8 cellular contexts compared by ENCODE assay signal in genomic region chr1:202805886-202806511, GRCh38. TPM values are rescaled to one million over a fixed set of nuclear protein-coding genes. Genes with fewer than 3 reads are reported as not detected.
DNase-seq lines count a peak whose midpoint lies in the region; ATAC-seq and TF ChIP-seq lines count a peak whose summit lies in the region.

No MANE protein-coding gene starts in this region.

- no peaks in the 10 kb centered on the region for H3K27me3 ChIP-seq in HCT116 (ENCODE audit: insufficient read depth, low read length)
- H3K27me3 ChIP-seq in iPS-15b (ENCODE audit: control insufficient read depth, insufficient read depth, low read length) = peaks cover 11% of the 10 kb centered on the region

- H3K4me1 Mint-ChIP-seq in activated naive CD4-positive, alpha-beta T cell treated with anti-CD3 and anti-CD28 coated beads for 36 hours (ENCODE audit: low read depth) = peaks cover 67% of the 10 kb centered on the region
- peaks cover 31 to 63% of the 10 kb centered on the region in 2 donors for H3K4me1 Mint-ChIP-seq in stimulated activated naive B cell treated with anti-CD40 and anti-IgM and Interleukin-4, amounts not matched to agents 10 μg/mL and 1 μg/mL and 100 μg/mL, for 72 hours

- H3K4me3 ChIP-seq in AG04449 (ENCODE audit: low read depth, low read length) = peak overlapping the region; percentile 90
- H3K4me3 ChIP-seq in HCT116 (replicated peaks in 1 of 2; ENCODE audit: low read depth in 1 of 2, low read length in 2 of 2) = no peak overlapping the region
- H3K4me3 ChIP-seq in iPS-15b (ENCODE audit: low read depth, low read length) = peak overlapping the region; percentile 95
- no peak overlapping the region for H3K4me3 ChIP-seq in OCI-LY7 (ENCODE audit: low read depth, low read length, poor library complexity, severe bottlenecking)

- POLR2A ChIA-PET in AG04449 (lab: Yijun Ruan, JAX) = interaction anchor here (0.5 kb wide), 1 partner anchor 83 kb away, joined by 3 read pairs; no protein-coding TSS in a partner anchor
- POLR2A ChIA-PET in HCT116 (lab: Charles Lee) = no interaction called here
- POLR2A ChIA-PET in OCI-LY7 (lab: Charles Lee) = no interaction called here

- intact Hi-C loops in HCT116 (cut with micrococcal nuclease) = no loop called here
- intact Hi-C loops in activated naive CD4-positive, alpha-beta T cell treated with anti-CD3 and anti-CD28 coated beads for 36 hours (cut with micrococcal nuclease) = loop anchor here (1.0 to 10.0 kb wide), 7 partner anchors 47 to 644 kb away; partner anchors contain the start of genes PPP1R12B, PTPN7, RABIF and TMEM183A
- intact Hi-C loops in OCI-LY7 (cut with micrococcal nuclease; ENCODE audit: unreplicated experiment) = no loop called here

- no peaks in the 10 kb centered on the region for H3K9me3 Mint-ChIP-seq in activated naive CD4-positive, alpha-beta T cell treated with anti-CD3 and anti-CD28 coated beads for 36 hours
- no peaks in the 10 kb centered on the region for H3K9me3 Mint-ChIP-seq in stimulated activated naive B cell treated with anti-CD40 and anti-IgM and Interleukin-4, amounts not matched to agents 10 μg/mL and 1 μg/mL and 100 μg/mL, for 72 hours

- BruUV-seq in HCT116 (replicated peaks; lab: Mats Ljungman, UMichigan) (TSS peak; percentile 34), OCI-LY7 (replicated peaks; lab: Mats Ljungman, UMichigan) (no TSS peak)

- H3K36me3 Mint-ChIP-seq in activated naive CD4-positive, alpha-beta T cell treated with anti-CD3 and anti-CD28 coated beads for 36 hours (ENCODE audit: low read depth) = peaks cover 4% of the 10 kb centered on the region
- no peaks in the 10 kb centered on the region for H3K36me3 Mint-ChIP-seq in stimulated activated naive B cell treated with anti-CD40 and anti-IgM and Interleukin-4, amounts not matched to agents 10 μg/mL and 1 μg/mL and 100 μg/mL, for 72 hours

- no peak overlapping the region for H2AFZ ChIP-seq in HCT116 (ENCODE audit: low read depth, low read length, poor library complexity, severe bottlenecking)
- H2AFZ ChIP-seq in OCI-LY7 (ENCODE audit: low read length) = no peak overlapping the region

- no peaks in the 10 kb centered on the region for H3K9me3 ChIP-seq in HCT116 (ENCODE audit: control insufficient read depth in 1 of 2, insufficient read depth in 1 of 2, low read depth in 1 of 2, low read length in 2 of 2)
- no peaks in the 10 kb centered on the region for H3K9me3 ChIP-seq in iPS-15b (ENCODE audit: control insufficient read depth, insufficient read depth, low read length)
- no peaks in the 10 kb centered on the region for H3K9me3 ChIP-seq in OCI-LY7 (ENCODE audit: low read length)

- no peaks in the 10 kb centered on the region for H3K9me2 ChIP-seq in HCT116 (ENCODE audit: insufficient read depth)
- no peaks in the 10 kb centered on the region for H3K9me2 ChIP-seq in OCI-LY7 (ENCODE audit: insufficient read depth, low read length)

- H3K9ac ChIP-seq in HCT116 (ENCODE audit: low read length) (no peak overlapping the region), iPS-15b (ENCODE audit: low read depth, low read length) (peak overlapping the region; percentile 96)

- no peak for TF ChIP-seq CTCF in AG04449 (IDR thresholded peaks at IDR 0.05; ENCODE audit: insufficient read depth, low read length, missing control alignments)
- TF ChIP-seq CTCF in HCT116 (IDR thresholded peaks at IDR 0.05 in 2 of 3, conservative IDR thresholded peaks at IDR 0.05 in 1 of 3; ENCODE audit: borderline replicate concordance in 1 of 3, insufficient read depth in 1 of 3, low read depth in 2 of 3, low read length in 2 of 3) = no peak
- no peak for TF ChIP-seq CTCF in OCI-LY7 (conservative IDR thresholded peaks at IDR 0.05; ENCODE audit: low read length)

- TF ChIP-seq RAD21 in HCT116 (IDR thresholded peaks at IDR 0.05; ENCODE audit: low read depth) = no peak

- TF ChIP-seq POLR2A in HCT116 (IDR thresholded peaks at IDR 0.05; ENCODE audit: borderline replicate concordance, extremely low read depth, insufficient read depth, insufficient read length) = no peak

- H3K4me2 ChIP-seq in HCT116 (ENCODE audit: low read length) (peak overlapping the region; percentile 91; the same call in 1 of the 2 replicates), OCI-LY7 (ENCODE audit: low read length) (no peak overlapping the region)

- H3K36me3 ChIP-seq in HCT116 (ENCODE audit: control insufficient read depth in 1 of 2, insufficient read depth in 2 of 2, low read length in 2 of 2) (no peaks in the 10 kb centered on the region), iPS-15b (ENCODE audit: control insufficient read depth, insufficient read depth, low read length) (no peaks in the 10 kb centered on the region), OCI-LY7 (ENCODE audit: insufficient read depth, low read length) (no peaks in the 10 kb centered on the region)

- no peak for ATAC-seq in HCT116
- ATAC-seq in stimulated activated naive B cell treated with anti-CD40 and anti-IgM and Interleukin-4, amounts not matched to agents 10 μg/mL and 1 μg/mL and 100 μg/mL, for 72 hours (replicated peaks) = peak; percentile 27 to 30

- no peaks in the 10 kb centered on the region for H4K20me1 ChIP-seq in HCT116 (ENCODE audit: insufficient read depth)
- no peaks in the 10 kb centered on the region for H4K20me1 ChIP-seq in OCI-LY7 (ENCODE audit: insufficient read depth, low read length)

- H3K79me2 ChIP-seq in HCT116 (ENCODE audit: insufficient read depth, low read length) (peaks cover 40% of the 10 kb centered on the region), OCI-LY7 (ENCODE audit: insufficient read depth, low read depth, low read length) (no peaks in the 10 kb centered on the region)

- RAD21 ChIA-PET in HCT116 (lab: Charles Lee; ENCODE audit: low non-redundant PET in 1 of 2, low total read pairs in 2 of 2, uncharacterized antibody in 2 of 2, unreplicated experiment in 2 of 2) = no interaction called here

- H3K27me3 Mint-ChIP-seq in activated naive CD4-positive, alpha-beta T cell treated with anti-CD3 and anti-CD28 coated beads for 36 hours (ENCODE audit: low read depth) = no peaks in the 10 kb centered on the region
- H3K27me3 Mint-ChIP-seq in stimulated activated naive B cell treated with anti-CD40 and anti-IgM and Interleukin-4, amounts not matched to agents 10 μg/mL and 1 μg/mL and 100 μg/mL, for 72 hours = no peaks in the 10 kb centered on the region

- DNase-seq in AG04449 (ENCODE audit: low read depth, low spot score) (no peak), HCT116 (ENCODE audit: low read depth, low spot score) (no peak), NCI-H2171 (lab: John Stamatoyannopoulos, UW) (no peak), mesenteric fat pad (ENCODE audit: low spot score) (no peak), OCI-LY7 (ENCODE audit: low spot score) (no peak)
- peak; percentile 52 for DNase-seq in activated naive CD4-positive, alpha-beta T cell treated with anti-CD3 and anti-CD28 coated beads for 36 hours
- no peak for DNase-seq in stimulated activated naive B cell treated with anti-CD40 and anti-IgM and Interleukin-4, amounts not matched to agents 10 μg/mL and 1 μg/mL and 100 μg/mL, for 72 hours

- H3K27ac ChIP-seq in HCT116 (ENCODE audit: low read depth, low read length) (no peak overlapping the region), OCI-LY7 (ENCODE audit: low read depth, low read length, poor library complexity, severe bottlenecking) (no peak overlapping the region)

- peak overlapping the region; percentile 97 for H3K27ac Mint-ChIP-seq in activated naive CD4-positive, alpha-beta T cell treated with anti-CD3 and anti-CD28 coated beads for 36 hours
- H3K27ac Mint-ChIP-seq in stimulated activated naive B cell treated with anti-CD40 and anti-IgM and Interleukin-4, amounts not matched to agents 10 μg/mL and 1 μg/mL and 100 μg/mL, for 72 hours = peak overlapping the region; percentile 89

- H3K4me1 ChIP-seq in HCT116 (ENCODE audit: control insufficient read depth in 1 of 2, insufficient read depth in 2 of 2, low read length in 2 of 2) = peaks cover 34 to 66% of the 10 kb centered on the region in 2 experiments
- peaks cover 27% of the 10 kb centered on the region for H3K4me1 ChIP-seq in iPS-15b (ENCODE audit: control insufficient read depth, insufficient read depth, low read length)
- no peaks in the 10 kb centered on the region for H3K4me1 ChIP-seq in OCI-LY7 (ENCODE audit: insufficient read depth, low read length, poor library complexity, severe bottlenecking)

- CTCF ChIA-PET in AG04449 (lab: Yijun Ruan, JAX) (interaction anchor here (1.0 kb wide), 1 partner anchor 86 kb away, joined by 5 read pairs; no protein-coding TSS in a partner anchor), HCT116 (lab: Charles Lee) (no interaction called here), OCI-LY7 (lab: Charles Lee; ENCODE audit: unreplicated experiment) (no interaction called here)
- CTCF ChIA-PET in activated naive CD4-positive, alpha-beta T cell treated with anti-CD3 and anti-CD28 coated beads for 36 hours (lab: Charles Lee) = no interaction called here

- H3K4me3 Mint-ChIP-seq in activated naive CD4-positive, alpha-beta T cell treated with anti-CD3 and anti-CD28 coated beads for 36 hours = peak overlapping the region; percentile 89
- H3K4me3 Mint-ChIP-seq in stimulated activated naive B cell treated with anti-CD40 and anti-IgM and Interleukin-4, amounts not matched to agents 10 μg/mL and 1 μg/mL and 100 μg/mL, for 72 hours = peak overlapping the region; percentile 85 to 89

TF ChIP-seq in HCT116, 20 proteins besides CTCF, POLR2A, EP300 and RAD21:
- TF ChIP-seq EZH2 (IDR thresholded peaks at IDR 0.05) (no peak), EGR1 (IDR thresholded peaks at IDR 0.05; ENCODE audit: low read depth) (no peak), YY1 (IDR thresholded peaks at IDR 0.05; ENCODE audit: extremely low read depth, insufficient replicate concordance, low read depth, low read length) (peak; percentile 6), ATF3 (IDR thresholded peaks at IDR 0.05) (no peak), ELF1 (IDR thresholded peaks at IDR 0.05; ENCODE audit: borderline replicate concordance, low read depth) (no peak)

RNA-seq across cellular contexts. Expression of gene KDM5B, which starts 2.2 kb away (rescaled TPM):
- 44.6 TPM for total RNA-seq in HCT116 (2021; ENCODE audit: unreplicated experiment)
- 15.0 and 17.1 TPM in 2 replicates for polyA plus RNA-seq in HCT116 (2012)
- 10 to 100 TPM; 16.8 to 18.2 TPM for total RNA-seq in activated naive CD4-positive, alpha-beta T cell treated with anti-CD3 and anti-CD28 coated beads for 36 hours
- total RNA-seq in mesenteric fat pad = 33.4 TPM
- not detected in 2 replicates for total RNA-seq in OCI-LY7 (2014; rRNA removed; shearing (Covaris generic))
- total RNA-seq in OCI-LY7 (2022) = not detected in 2 replicates

RNA-seq across cellular contexts. Expression of gene PCAT6, which starts 4.8 kb away (rescaled TPM):
- total RNA-seq in HCT116 (2021; ENCODE audit: unreplicated experiment) (1.9 TPM), mesenteric fat pad (1.2 TPM), OCI-LY7 (2022) (not detected in 2 replicates)
- polyA plus RNA-seq in HCT116 (2012) = 2.6 and 3.7 TPM in 2 replicates
- under 1 TPM; 0.37 to 0.43 TPM for total RNA-seq in activated naive CD4-positive, alpha-beta T cell treated with anti-CD3 and anti-CD28 coated beads for 36 hours
- not detected in 2 replicates for total RNA-seq in OCI-LY7 (2014; rRNA removed; shearing (Covaris generic))

Comparison
In these comparisons a context has a peak if more than half of its experiments do, and no peak if none do; other contexts are left out.
1. H3K4me3 ChIP-seq: peak in AG04449 (single experiment) and iPS-15b (single experiment); none in HCT116 (0 of 2) and OCI-LY7 (single experiment).
2. RNA of gene KDM5B, which starts 2.2 kb away (total RNA-seq): 44.6 TPM in HCT116 (single experiment), 33.4 TPM in mesenteric fat pad (single experiment) and 16.8 to 18.2 TPM in activated naive CD4-positive, alpha-beta T cell treated with anti-CD3 and anti-CD28 coated beads for 36 hours; not detected in OCI-LY7; every median in the first group is over 10 times any median in the second.